ENCODE assay signal across 8 cellular contexts in genomic region chr16:81697321-81697885, GRCh38.
A peak's percentile ranks its signal among the peaks of the same experiment; 100 is the strongest.
DNase-seq lines count a peak whose midpoint lies in the region; ATAC-seq and TF ChIP-seq lines count a peak whose summit lies in the region.

No MANE protein-coding gene starts in this region.

- peak; percentile 79 for DNase-seq in ELF-1 (ENCODE audit: low read depth, low spot score)
- peak; percentile 54 for DNase-seq in IMR-90
- peak; percentile 54 for DNase-seq in activated CD4-positive, alpha-beta T cell treated with anti-CD3 and anti-CD28 coated beads, Interleukin-2, amount 10 ng/mL, durations not matched to agents 7 days and 5 days
- DNase-seq in endodermal cell, result peak; percentile 92
- peak in 5 of 9 donors; percentile 31 to 57 (median 32) for DNase-seq in naive thymus-derived CD4-positive, alpha-beta T cell
- DNase-seq in type B pancreatic cell (ENCODE audit: extremely low spot score, unreplicated experiment), result no peak
- DNase-seq in OCI-M2 (lab: John Stamatoyannopoulos, UW; ENCODE audit: unreplicated experiment), result no peak

- no peak overlapping the region for H4K5ac ChIP-seq in IMR-90 (ENCODE audit: low read depth, low read length)

- H4K91ac ChIP-seq in IMR-90 (ENCODE audit: insufficient read depth, low read depth, low read length), result no peak overlapping the region

- peaks cover 26% of the 10 kb centered on the region for H4K20me1 ChIP-seq in IMR-90 (ENCODE audit: insufficient read depth, low read length)

- H4K8ac ChIP-seq in IMR-90 (ENCODE audit: low read depth in 2 of 2, low read length in 2 of 2), result no peak overlapping the region

- H3K9ac ChIP-seq in IMR-90 (ENCODE audit: low read depth, low read length) (no peak overlapping the region), endodermal cell (ENCODE audit: extremely low read depth, low read length, poor library complexity, severe bottlenecking) (no peak overlapping the region)

- dilution Hi-C loops in IMR-90 (cut with HindIII; ENCODE audit: low sequenced_read_pairs, unreplicated experiment), result no loop called here

- no peak overlapping the region for H2BK120ac ChIP-seq in IMR-90 (ENCODE audit: low read depth, low read length)

- peaks cover 15% of the 10 kb centered on the region; the same call in 1 of the 2 replicates for H3K9me1 ChIP-seq in IMR-90 (ENCODE audit: insufficient read depth, low read length)

- no TSS peak for BruUV-seq in IMR-90 (replicated peaks; lab: Mats Ljungman, UMichigan)

- no peaks in the 10 kb centered on the region for H3K27me3 Mint-ChIP-seq in activated CD4-positive, alpha-beta T cell treated with anti-CD3 and anti-CD28 coated beads, Interleukin-2, amount 10 ng/mL, durations not matched to agents 7 days and 5 days
- H3K27me3 Mint-ChIP-seq in endodermal cell (ENCODE audit: insufficient read depth), result no peaks in the 10 kb centered on the region
- no peaks in the 10 kb centered on the region for H3K27me3 Mint-ChIP-seq in naive thymus-derived CD4-positive, alpha-beta T cell
- H3K27me3 Mint-ChIP-seq in type B pancreatic cell, result no peaks in the 10 kb centered on the region

- H3K9me3 Mint-ChIP-seq in activated CD4-positive, alpha-beta T cell treated with anti-CD3 and anti-CD28 coated beads, Interleukin-2, amount 10 ng/mL, durations not matched to agents 7 days and 5 days, result no peaks in the 10 kb centered on the region
- no peaks in the 10 kb centered on the region for H3K9me3 Mint-ChIP-seq in endodermal cell
- H3K9me3 Mint-ChIP-seq in naive thymus-derived CD4-positive, alpha-beta T cell, result peaks cover 0 to 1% (median 0%) of the 10 kb centered on the region in 11 donors
- no peaks in the 10 kb centered on the region for H3K9me3 Mint-ChIP-seq in type B pancreatic cell

- H2AFZ ChIP-seq in IMR-90 (replicated peaks; ENCODE audit: low read length, poor library complexity), result no peak overlapping the region

- 87% methylated on average over 22 of the region's 25 CpGs; no CpG with 5 or more reads in 1 of the 2 experiments for WGBS in IMR-90 (ENCODE audit: extremely low coverage in 2 of 2, insufficient read length in 1 of 2), 2 experiments
- 86 to 91% methylated on average over 25 of the region's 25 CpGs for WGBS in endodermal cell (ENCODE audit: insufficient coverage in 1 of 2, insufficient read length in 1 of 2), 2 experiments

- CTCF ChIA-PET in IMR-90 (lab: Yijun Ruan, JAX), result interaction anchor here (0.9 to 1.5 kb wide), 4 partner anchors 9 to 296 kb away, joined by 3 to 8 read pairs (median 4); no protein-coding TSS in a partner anchor
- CTCF ChIA-PET in activated CD4-positive, alpha-beta T cell treated with anti-CD3 and anti-CD28 coated beads, Interleukin-2, amount 10 ng/mL, durations not matched to agents 7 days and 5 days (lab: Charles Lee), result interaction anchor here (0.6 to 2.4 kb wide), 16 partner anchors 10 to 377 kb away, joined by 3 to 11 read pairs (median 4); no protein-coding TSS in a partner anchor
- CTCF ChIA-PET in naive thymus-derived CD4-positive, alpha-beta T cell (lab: Charles Lee), result interaction anchor here (0.7 to 1.6 kb wide), 11 partner anchors 16 to 332 kb away, joined by 3 to 8 read pairs (median 3); no protein-coding TSS in a partner anchor

- H3K4me1 ChIP-seq in IMR-90 (ENCODE audit: control insufficient read depth, insufficient read depth, low read length), result peaks cover 19% of the 10 kb centered on the region
- H3K4me1 ChIP-seq in endodermal cell (ENCODE audit: control insufficient read depth, insufficient read depth, low read length), result no peaks in the 10 kb centered on the region
- H3K4me1 ChIP-seq in naive thymus-derived CD4-positive, alpha-beta T cell (ENCODE audit: control insufficient read depth in 2 of 2, insufficient read depth in 2 of 2, low read length in 2 of 2), result no peaks in the 10 kb centered on the region

- H3K18ac ChIP-seq in IMR-90 (ENCODE audit: low read depth, low read length), result no peak overlapping the region

- H3K56ac ChIP-seq in IMR-90 (ENCODE audit: extremely low read depth, insufficient read depth, low read length), result no peak overlapping the region

- no peak overlapping the region for H2BK20ac ChIP-seq in IMR-90 (ENCODE audit: low read depth, low read length)

- H3K4ac ChIP-seq in IMR-90 (ENCODE audit: low read depth, low read length), result no peak overlapping the region

- TF ChIP-seq CTCF in IMR-90 (conservative IDR thresholded peaks at IDR 0.05; ENCODE audit: low read depth, low read length) (peak; percentile 75), endodermal cell (conservative IDR thresholded peaks at IDR 0.05) (peak; percentile 87), type B pancreatic cell (conservative IDR thresholded peaks at IDR 0.05) (peak; percentile 65)

- no peak overlapping the region for H3K4me2 ChIP-seq in IMR-90 (ENCODE audit: low read depth, low read length)

- H2AK5ac ChIP-seq in IMR-90 (ENCODE audit: low read depth, low read length), result no peak overlapping the region

- intact Hi-C loops in IMR-90 (cut with micrococcal nuclease), result loop anchor here (1.0 kb wide), 2 partner anchors 74 to 294 kb away; no protein-coding TSS in a partner anchor
- intact Hi-C loops in naive thymus-derived CD4-positive, alpha-beta T cell (cut with micrococcal nuclease), result loop anchor here (1.0 kb wide), 3 partner anchors 74 to 331 kb away; no protein-coding TSS in a partner anchor

- POLR2A ChIA-PET in IMR-90 (lab: Charles Lee; ENCODE audit: unreplicated experiment), result no interaction called here
- POLR2A ChIA-PET in activated CD4-positive, alpha-beta T cell treated with anti-CD3 and anti-CD28 coated beads, Interleukin-2, amount 10 ng/mL, durations not matched to agents 7 days and 5 days (lab: Charles Lee), result no interaction called here
- POLR2A ChIA-PET in naive thymus-derived CD4-positive, alpha-beta T cell (lab: Charles Lee), result no interaction called here

- H3K4me3 Mint-ChIP-seq in activated CD4-positive, alpha-beta T cell treated with anti-CD3 and anti-CD28 coated beads, Interleukin-2, amount 10 ng/mL, durations not matched to agents 7 days and 5 days, result no peak overlapping the region
- H3K4me3 Mint-ChIP-seq in endodermal cell (no peak overlapping the region), type B pancreatic cell (no peak overlapping the region)
- no peak overlapping the region for H3K4me3 Mint-ChIP-seq in naive thymus-derived CD4-positive, alpha-beta T cell

- no peaks in the 10 kb centered on the region for H3K4me1 Mint-ChIP-seq in activated CD4-positive, alpha-beta T cell treated with anti-CD3 and anti-CD28 coated beads, Interleukin-2, amount 10 ng/mL, durations not matched to agents 7 days and 5 days
- H3K4me1 Mint-ChIP-seq in endodermal cell (no peaks in the 10 kb centered on the region), type B pancreatic cell (ENCODE audit: unreplicated experiment) (peaks cover 11% of the 10 kb centered on the region)
- H3K4me1 Mint-ChIP-seq in naive thymus-derived CD4-positive, alpha-beta T cell, result peaks cover 0 to 16% (median 0%) of the 10 kb centered on the region in 7 donors

- no peak overlapping the region for H2BK15ac ChIP-seq in IMR-90 (ENCODE audit: low read depth, low read length)

- H3K9me3 ChIP-seq in IMR-90 (ENCODE audit: control insufficient read depth, insufficient read depth, low read length) (no peaks in the 10 kb centered on the region), endodermal cell (ENCODE audit: control insufficient read depth, low read length) (no peaks in the 10 kb centered on the region)
- no peaks in the 10 kb centered on the region for H3K9me3 ChIP-seq in naive thymus-derived CD4-positive, alpha-beta T cell (ENCODE audit: control insufficient read depth in 2 of 3, low read length in 3 of 3)

- H2BK5ac ChIP-seq in IMR-90 (ENCODE audit: low read depth, low read length, poor library complexity, severe bottlenecking), result no peak overlapping the region

- H3K36me3 ChIP-seq in IMR-90 (ENCODE audit: control insufficient read depth, insufficient read depth, low read length) (peaks cover 32% of the 10 kb centered on the region), endodermal cell (ENCODE audit: control insufficient read depth, insufficient read depth, low read length) (peaks cover 54% of the 10 kb centered on the region)
- peaks cover 5 to 89% (median 5%) of the 10 kb centered on the region in 3 experiments for H3K36me3 ChIP-seq in naive thymus-derived CD4-positive, alpha-beta T cell (ENCODE audit: control insufficient read depth in 2 of 3, insufficient read depth in 3 of 3, low read length in 3 of 3)

- no peak overlapping the region for H3K14ac ChIP-seq in IMR-90 (replicated peaks; ENCODE audit: low read depth, low read length)

- no peak overlapping the region for H3K4me3 ChIP-seq in IMR-90 (ENCODE audit: insufficient read depth, low read depth, low read length)
- no peak overlapping the region for H3K4me3 ChIP-seq in endodermal cell (ENCODE audit: low read length)
- H3K4me3 ChIP-seq in naive thymus-derived CD4-positive, alpha-beta T cell (ENCODE audit: low read length), result no peak overlapping the region

- TF ChIP-seq POLR2A in IMR-90 (IDR thresholded peaks at IDR 0.05; ENCODE audit: low read depth, low read length), result no peak

- TF ChIP-seq RAD21 in IMR-90 (IDR thresholded peaks at IDR 0.05; ENCODE audit: low read length), result peak; percentile 76

- H3K27ac Mint-ChIP-seq in activated CD4-positive, alpha-beta T cell treated with anti-CD3 and anti-CD28 coated beads, Interleukin-2, amount 10 ng/mL, durations not matched to agents 7 days and 5 days, result no peak overlapping the region
- peak overlapping the region; percentile 55 for H3K27ac Mint-ChIP-seq in endodermal cell
- H3K27ac Mint-ChIP-seq in naive thymus-derived CD4-positive, alpha-beta T cell, result peak overlapping the region in 1 of 9 donors; percentile 19
- no peak overlapping the region for H3K27ac Mint-ChIP-seq in type B pancreatic cell

- H3K79me1 ChIP-seq in IMR-90 (ENCODE audit: low read depth in 1 of 2, low read length in 2 of 2), result peaks cover 0 to 4% of the 10 kb centered on the region in 2 experiments; a peak in 1 of 4 replicates

- in situ Hi-C loops in IMR-90 (cut with MboI; ENCODE audit: low sequenced_read_pairs), result no loop called here

- H3K23ac ChIP-seq in IMR-90 (ENCODE audit: low read depth, low read length), result no peak overlapping the region

- peak overlapping the region; percentile 79 for H2AK9ac ChIP-seq in IMR-90 (replicated peaks; ENCODE audit: low read depth, low read length, poor library complexity)

- H3K27ac ChIP-seq in IMR-90 (ENCODE audit: insufficient read depth, low read length) (no peak overlapping the region), endodermal cell (ENCODE audit: low read depth, low read length) (peak overlapping the region; percentile 86)
- no peak overlapping the region for H3K27ac ChIP-seq in naive thymus-derived CD4-positive, alpha-beta T cell (ENCODE audit: low read depth, low read length)

- ATAC-seq in IMR-90 (ENCODE audit: low read depth), result peak; percentile 40
- peak; percentile 61 for ATAC-seq in naive thymus-derived CD4-positive, alpha-beta T cell
- ATAC-seq in HG03280 (IDR thresholded peaks at IDR 0.05; ENCODE audit: unreplicated experiment), result no peak

- peaks cover 10% of the 10 kb centered on the region for H3K36me3 Mint-ChIP-seq in activated CD4-positive, alpha-beta T cell treated with anti-CD3 and anti-CD28 coated beads, Interleukin-2, amount 10 ng/mL, durations not matched to agents 7 days and 5 days (ENCODE audit: low read depth)
- H3K36me3 Mint-ChIP-seq in endodermal cell (ENCODE audit: low read depth) (peaks cover 49% of the 10 kb centered on the region), type B pancreatic cell (peaks cover 22% of the 10 kb centered on the region)
- H3K36me3 Mint-ChIP-seq in naive thymus-derived CD4-positive, alpha-beta T cell, result peaks cover 0 to 39% (median 7%) of the 10 kb centered on the region in 5 donors

- H3K27me3 ChIP-seq in IMR-90 (ENCODE audit: control insufficient read depth, insufficient read depth, low read length) (no peaks in the 10 kb centered on the region), endodermal cell (ENCODE audit: control insufficient read depth, insufficient read depth, low read length, poor library complexity, severe bottlenecking) (no peaks in the 10 kb centered on the region)
- no peaks in the 10 kb centered on the region for H3K27me3 ChIP-seq in naive thymus-derived CD4-positive, alpha-beta T cell (ENCODE audit: control insufficient read depth in 2 of 2, insufficient read depth in 2 of 2, low read length in 2 of 2)

Comparison
In these comparisons a context has a peak if more than half of its experiments do, and no peak if none do; other contexts are left out.
1. DNase-seq: peak in ELF-1 (single experiment), IMR-90 (single experiment), activated CD4-positive, alpha-beta T cell treated with anti-CD3 and anti-CD28 coated beads, Interleukin-2, amount 10 ng/mL, durations not matched to agents 7 days and 5 days (single experiment), endodermal cell (single experiment) and naive thymus-derived CD4-positive, alpha-beta T cell (5 of 9); none in type B pancreatic cell (single experiment) and OCI-M2 (single experiment).
2. Peak in every context shown above with its lines, with median percentiles within 50 percentile points of each other: CTCF ChIP-seq.